Comparison of ENCODE assay signal across 8 cellular contexts in the genomic region with DNA sequence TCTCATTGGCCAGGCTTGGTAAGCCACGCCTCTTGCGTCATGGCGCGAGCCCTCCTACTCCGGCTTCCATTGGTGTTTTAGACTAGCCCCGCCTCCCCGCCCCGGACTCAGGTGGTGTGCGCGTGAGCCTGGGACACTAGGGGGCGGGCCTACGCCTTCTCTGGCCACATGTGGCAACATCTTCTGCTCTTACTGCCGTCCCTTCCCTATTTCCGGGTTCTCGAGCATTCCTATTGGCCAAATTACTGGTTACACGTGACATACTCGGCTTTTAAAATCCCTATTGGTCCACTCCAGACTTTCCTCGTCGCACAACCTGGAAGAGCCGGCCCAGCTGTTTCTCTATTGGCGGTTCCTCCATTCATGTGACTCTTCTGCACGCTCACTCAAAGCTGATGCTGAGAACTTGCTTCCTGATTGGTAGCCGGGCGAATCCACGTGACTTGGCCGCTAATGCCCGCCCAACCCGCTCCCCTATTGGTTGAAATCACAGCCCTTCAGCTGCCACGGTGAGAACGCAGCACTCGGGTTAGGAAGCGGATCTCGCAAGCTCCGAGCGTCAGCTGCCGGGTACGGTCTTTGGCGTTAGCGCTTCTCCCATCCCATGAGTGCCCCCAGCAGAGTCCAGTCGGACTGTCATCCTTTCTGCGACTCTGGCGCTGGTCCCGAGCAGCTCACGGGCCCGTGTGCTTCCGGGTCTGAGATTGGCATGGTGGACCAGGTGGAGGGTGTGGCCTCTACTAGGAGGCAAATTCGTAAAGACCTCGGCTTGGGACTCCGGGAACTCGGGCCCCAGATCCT. TPM values are rescaled to one million over a fixed set of nuclear protein-coding genes. Genes with fewer than 3 reads are reported as not detected.
DNase-seq lines count a peak whose midpoint lies in the region; ATAC-seq, FAIRE-seq and TF ChIP-seq lines count a peak whose summit lies in the region.

A gene with protein sequence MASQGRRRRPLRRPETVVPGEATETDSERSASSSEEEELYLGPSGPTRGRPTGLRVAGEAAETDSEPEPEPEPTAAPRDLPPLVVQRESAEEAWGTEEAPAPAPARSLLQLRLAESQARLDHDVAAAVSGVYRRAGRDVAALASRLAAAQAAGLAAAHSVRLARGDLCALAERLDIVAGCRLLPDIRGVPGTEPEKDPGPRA (plus strand): TSS at position 523 of the 801 bp plus-strand sequence. CDS start 513 bp downstream, outside the sequence.

- DNase-seq in RCC 7860 (ENCODE audit: low spot score) (peak; percentile 100), esophagus squamous epithelium (lab: John Stamatoyannopoulos, UW) (peak; percentile 100), myocyte (ENCODE audit: low read depth) (peak; percentile 100)
- DNase-seq in activated T-cell treated with anti-CD3 and anti-CD28 coated beads, Interleukin-2, amount 50 U/mL, for 72 hours, result peak; percentile 100
- peak; percentile 98 to 100 for DNase-seq in stimulated activated CD8-positive, alpha-beta memory T cell treated with anti-CD3 and anti-CD28 coated beads, Interleukin-7, amount 100 ng/mL, for 48 hours (ENCODE audit: extremely low read depth in 1 of 2, low read depth in 1 of 2)

- WGBS in esophagus squamous epithelium, 2 donors, result 0% methylated on average over 25 to 33 of the region's 50 CpGs

- H3K27me3 Mint-ChIP-seq in activated T-cell treated with anti-CD3 and anti-CD28 coated beads, Interleukin-2, amount 50 U/mL, for 72 hours (ENCODE audit: low read depth), result no peaks in the 10 kb centered on the region

- H3K36me3 ChIP-seq in DOHH2 (ENCODE audit: control insufficient read depth, low read length) (peaks cover 17% of the 10 kb centered on the region), KOPT-K1 (ENCODE audit: insufficient read depth, low read length) (peaks cover 3% of the 10 kb centered on the region; the same call in 1 of the 2 replicates), esophagus squamous epithelium (peaks cover 0 to 17% (median 3%) of the 10 kb centered on the region in 3 donors)

- H3K4me1 ChIP-seq in DOHH2 (ENCODE audit: control insufficient read depth, low read length), result peaks cover 25% of the 10 kb centered on the region
- H3K4me1 ChIP-seq in esophagus squamous epithelium, result peaks cover 26 to 66% (median 28%) of the 10 kb centered on the region in 3 donors

- H3K4me3 Mint-ChIP-seq in activated T-cell treated with anti-CD3 and anti-CD28 coated beads, Interleukin-2, amount 50 U/mL, for 72 hours, result peak within 1 kb of the TSS; percentile 80 to 84

- peaks cover 57% of the 10 kb centered on the region for H3K79me2 ChIP-seq in DOHH2 (ENCODE audit: control insufficient read depth, low read length)

- H3K9me3 Mint-ChIP-seq in activated T-cell treated with anti-CD3 and anti-CD28 coated beads, Interleukin-2, amount 50 U/mL, for 72 hours, result no peaks in the 10 kb centered on the region

- H3K27ac ChIP-seq in DOHH2 (ENCODE audit: low read depth, low read length), result peak within 1 kb of the TSS; percentile 68
- peak within 1 kb of the TSS; percentile 57 for H3K27ac ChIP-seq in KOPT-K1 (ENCODE audit: low read depth, low read length, poor library complexity, severe bottlenecking)
- H3K27ac ChIP-seq in esophagus squamous epithelium, result peak within 1 kb of the TSS; percentile 95 to 99 (median 98)

- peak within 1 kb of the TSS; percentile 66 for H3K27ac Mint-ChIP-seq in activated T-cell treated with anti-CD3 and anti-CD28 coated beads, Interleukin-2, amount 50 U/mL, for 72 hours

- TF ChIP-seq POLR2A in esophagus squamous epithelium (IDR thresholded peaks at IDR 0.05), result peak in 2 of 4 donors; percentile 87 to 91

- H3K4me3 ChIP-seq in DOHH2 (ENCODE audit: low read length) (peak within 1 kb of the TSS; percentile 100), esophagus squamous epithelium (peak within 1 kb of the TSS; percentile 70 to 94 (median 86))

- ATAC-seq in GM21786 (IDR thresholded peaks at IDR 0.05; ENCODE audit: unreplicated experiment), result peak; percentile 82
- peak; percentile 90 to 91 for ATAC-seq in activated T-cell treated with anti-CD3 and anti-CD28 coated beads, Interleukin-2, amount 50 U/mL, for 72 hours (replicated peaks in 1 of 2)

- H4K20me1 ChIP-seq in DOHH2 (ENCODE audit: control insufficient read depth, insufficient read depth, low read depth, low read length), result no peaks in the 10 kb centered on the region; the same call in 1 of the 2 replicates

- no peaks in the 10 kb centered on the region for H3F3A ChIP-seq in DOHH2 (ENCODE audit: control insufficient read depth, insufficient read depth)

- peaks cover 2% of the 10 kb centered on the region in 2 donors for H3K36me3 Mint-ChIP-seq in activated T-cell treated with anti-CD3 and anti-CD28 coated beads, Interleukin-2, amount 50 U/mL, for 72 hours (ENCODE audit: insufficient read depth in 2 of 2)

- intact Hi-C loops in esophagus squamous epithelium (cut with DNase I), result no loop called here

- TF ChIP-seq CTCF in DOHH2 (IDR thresholded peaks at IDR 0.05; ENCODE audit: low read depth, low read length, poor library complexity, severe bottlenecking) (peak; percentile 62), esophagus squamous epithelium (IDR thresholded peaks at IDR 0.05) (peak; percentile 19 to 72 (median 44))

- peak; percentile 96 for FAIRE-seq in RCC 7860 (lab: Jason Lieb, UNC)

- no peaks in the 10 kb centered on the region for H3K9me3 ChIP-seq in DOHH2 (ENCODE audit: control insufficient read depth, insufficient read depth, low read length)
- no peaks in the 10 kb centered on the region for H3K9me3 ChIP-seq in KOPT-K1 (ENCODE audit: insufficient read depth, low read length, poor library complexity, severe bottlenecking)
- no peaks in the 10 kb centered on the region for H3K9me3 ChIP-seq in esophagus squamous epithelium

- peak within 1 kb of the TSS; percentile 99 for H3K4me2 ChIP-seq in DOHH2 (ENCODE audit: low read length)

- peaks cover 41% of the 10 kb centered on the region for H3K4me1 Mint-ChIP-seq in activated T-cell treated with anti-CD3 and anti-CD28 coated beads, Interleukin-2, amount 50 U/mL, for 72 hours (ENCODE audit: low read depth)

- H3K27me3 ChIP-seq in DOHH2 (ENCODE audit: control insufficient read depth, low read length), result no peaks in the 10 kb centered on the region
- H3K27me3 ChIP-seq in esophagus squamous epithelium, result no peaks in the 10 kb centered on the region

- H3K9me2 ChIP-seq in DOHH2 (replicated peaks; ENCODE audit: control insufficient read depth, low read length), result no peaks in the 10 kb centered on the region

RNA-seq across cellular contexts. Expression of the gene that starts here (rescaled TPM):
- 10 to 100 TPM; 16.7 to 17.7 TPM for total RNA-seq in activated T-cell treated with anti-CD3 and anti-CD28 coated beads, Interleukin-2, amount 50 U/mL, for 72 hours
- 10 to 100 TPM in 2 of 4 donors, 1 to 10 TPM in 2; 7.9 to 18.4 (median 10.4) TPM for total RNA-seq in esophagus squamous epithelium
- total RNA-seq in myocyte, result 8.4 and 11.8 TPM in 2 replicates
- polyA plus RNA-seq in myocyte (2012), result 8.8 TPM

Comparison
In these comparisons a context has a peak if more than half of its experiments do, and no peak if none do; other contexts are left out.
1. Peak in every context shown above with its lines: DNase-seq, ATAC-seq, H3K4me3 ChIP-seq and H3K27ac ChIP-seq.